In the genomic region with DNA sequence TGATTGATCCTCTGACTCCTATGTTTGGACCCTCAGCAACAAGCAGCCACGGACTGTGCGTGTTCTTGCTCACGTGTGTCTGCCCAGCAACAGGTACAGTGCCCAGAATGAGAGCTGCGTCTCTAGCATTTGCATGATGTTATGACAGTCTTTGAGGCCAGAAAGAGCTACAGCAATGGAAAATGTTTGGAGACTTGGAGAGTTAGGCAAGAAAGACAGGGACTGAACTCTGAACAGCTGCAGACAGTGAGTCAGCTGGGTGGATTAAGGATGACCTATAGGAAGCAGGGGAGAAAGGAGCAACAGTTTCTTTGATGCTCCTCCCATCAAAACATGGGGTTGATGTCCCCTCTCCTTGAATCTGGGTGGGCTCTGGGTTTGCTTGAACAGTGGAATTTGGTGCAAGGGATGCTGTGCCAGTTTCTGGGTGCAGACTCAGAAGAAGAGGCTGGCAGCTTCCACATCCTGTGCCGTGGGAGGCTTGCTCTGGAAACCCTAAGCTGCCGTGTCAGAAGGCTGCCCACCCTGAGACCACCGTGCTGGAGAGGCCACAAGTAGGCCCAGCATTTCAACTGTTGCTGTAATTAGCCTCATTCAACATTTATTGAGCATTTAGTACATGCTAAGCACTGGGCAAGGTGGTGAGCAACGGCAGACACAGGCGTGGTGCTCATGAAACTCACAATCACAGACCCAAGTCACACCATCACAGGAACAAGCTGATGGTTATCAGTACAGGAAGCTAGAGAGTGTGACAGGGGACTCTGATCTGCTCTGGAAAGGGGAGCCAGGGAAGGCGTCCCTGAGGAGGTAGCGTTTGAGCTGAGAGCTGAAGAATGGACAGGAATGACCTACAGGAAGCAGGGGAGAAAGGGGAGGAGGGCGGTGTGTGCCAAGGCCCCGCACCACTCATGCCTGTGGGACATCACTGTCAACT, we compare ENCODE assay signal across 14 cellular contexts. TPM values are rescaled to one million over a fixed set of nuclear protein-coding genes. Genes with fewer than 3 reads are reported as not detected.
A peak's percentile ranks its signal among the peaks of the same experiment; 100 is the strongest.
DNase-seq lines count a peak whose midpoint lies in the region; ATAC-seq, FAIRE-seq and TF ChIP-seq lines count a peak whose summit lies in the region.
"Had no signal": no experiment of that assay in that cellular context is flagged by ENCODE, and none has a peak within 500 bp of the region (broad histone marks: within the 10 kb centered on the region; RNA-seq: fewer than 3 reads in every experiment).

No MANE protein-coding gene starts in this region.

- H4K8ac ChIP-seq in IMR-90 (ENCODE audit: low read depth in 2 of 2, low read length in 2 of 2): peak overlapping the region in 1 of 2 experiments; percentile 6; a peak in 1 of 4 replicates

- peak; percentile 83 for DNase-seq in IMR-90
- peak; percentile 31 for DNase-seq in bronchial epithelial cell (ENCODE audit: low read depth)
- DNase-seq in naive thymus-derived CD4-positive, alpha-beta T cell: peak in 6 of 9 donors; percentile 15 to 49 (median 37)
- DNase-seq in endothelial cell (ENCODE audit: low spot score): no peak
- DNase-seq in stimulated activated CD4-positive, alpha-beta T cell treated with anti-CD3 and anti-CD28 coated beads, Interleukin-4, amount 100 ng/mL, for 1 hour: no peak
- no peak for DNase-seq in NCI-H2227 treated with DMSO at 0.1 percent for 48 hours (lab: John Stamatoyannopoulos, UW)
- DNase-seq: left cardiac atrium, NCI-H524 treated with DMSO at 0.1 percent for 48 hours, SHP77 treated with DMSO at 0.1 percent for 48 hours had no signal

- no peak for FAIRE-seq in bronchial epithelial cell (lab: Jason Lieb, UNC)
- FAIRE-seq: pancreas had no signal

- H3K9me1 ChIP-seq in IMR-90 (ENCODE audit: insufficient read depth, low read length): peaks cover 12% of the 10 kb centered on the region; the same call in 1 of the 2 replicates

- H3K4me3 Mint-ChIP-seq in naive thymus-derived CD4-positive, alpha-beta T cell: peak overlapping the region; percentile 26 to 75 (median 52)
- H3K4me3 Mint-ChIP-seq in endothelial cell (ENCODE audit: unreplicated experiment): no peak overlapping the region

- no peak overlapping the region for H3K56ac ChIP-seq in IMR-90 (ENCODE audit: extremely low read depth, insufficient read depth, low read length)

- peaks cover 22 to 34% (median 31%) of the 10 kb centered on the region in 10 experiments for H3K4me1 ChIP-seq in BLaER1 treated with 17β-estradiol and CSF1 and Interleukin-3, amounts not matched to agents 10 nM and 100 nM
- H3K4me1 ChIP-seq in IMR-90 (ENCODE audit: control insufficient read depth, insufficient read depth, low read length): peaks cover 19% of the 10 kb centered on the region
- peaks cover 14 to 17% of the 10 kb centered on the region in 2 donors for H3K4me1 ChIP-seq in naive thymus-derived CD4-positive, alpha-beta T cell (ENCODE audit: control insufficient read depth in 2 of 2, insufficient read depth in 2 of 2, low read length in 2 of 2)
- H3K4me1 ChIP-seq: pancreas had no signal

- WGBS in IMR-90 (ENCODE audit: extremely low coverage in 2 of 2, insufficient read length in 1 of 2), 2 experiments: 80% methylated on average over 2 of the region's 13 CpGs; no CpG with 5 or more reads in 1 of the 2 experiments

- no peak overlapping the region; the same call in 1 of the 2 replicates for H3K23ac ChIP-seq in IMR-90 (ENCODE audit: low read depth, low read length)

- TF ChIP-seq CTCF in IMR-90 (conservative IDR thresholded peaks at IDR 0.05; ENCODE audit: low read depth, low read length) (no peak), bronchial epithelial cell (IDR thresholded peaks at IDR 0.05; ENCODE audit: insufficient read depth, low read length, severe bottlenecking) (no peak), endothelial cell (IDR thresholded peaks at IDR 0.05; ENCODE audit: unreplicated experiment) (no peak)

- no peak for TF ChIP-seq POLR2A in IMR-90 (IDR thresholded peaks at IDR 0.05; ENCODE audit: low read depth, low read length)

- H3K27ac ChIP-seq in BLaER1 treated with 17β-estradiol and CSF1 and Interleukin-3, amounts not matched to agents 10 nM and 100 nM: no peak overlapping the region
- no peak overlapping the region for H3K27ac ChIP-seq in IMR-90 (ENCODE audit: insufficient read depth, low read length)
- no peak overlapping the region for H3K27ac ChIP-seq in naive thymus-derived CD4-positive, alpha-beta T cell (ENCODE audit: low read depth, low read length)
- H3K27ac ChIP-seq: pancreas, thoracic aorta had no signal

- no peaks in the 10 kb centered on the region for H3K79me1 ChIP-seq in IMR-90 (ENCODE audit: low read depth in 1 of 2, low read length in 2 of 2)

- no peak overlapping the region for H3K4me3 ChIP-seq in BLaER1 treated with 17β-estradiol and CSF1 and Interleukin-3, amounts not matched to agents 10 nM and 100 nM
- H3K4me3 ChIP-seq in IMR-90 (ENCODE audit: insufficient read depth, low read depth, low read length): no peak overlapping the region
- H3K4me3 ChIP-seq in bronchial epithelial cell (ENCODE audit: low read depth, low read length): no peak overlapping the region
- peak overlapping the region; percentile 7 for H3K4me3 ChIP-seq in naive thymus-derived CD4-positive, alpha-beta T cell (ENCODE audit: low read length)
- H3K4me3 ChIP-seq: pancreas, thoracic aorta had no signal

- intact Hi-C loops in IMR-90 (cut with micrococcal nuclease): no loop called here
- intact Hi-C loops in naive thymus-derived CD4-positive, alpha-beta T cell (cut with micrococcal nuclease): no loop called here

- peak overlapping the region; percentile 58 for H3K4ac ChIP-seq in IMR-90 (ENCODE audit: low read depth, low read length)

- H3K27me3 ChIP-seq in BLaER1 treated with 17β-estradiol and CSF1 and Interleukin-3, amounts not matched to agents 10 nM and 100 nM: no peaks in the 10 kb centered on the region
- no peaks in the 10 kb centered on the region for H3K27me3 ChIP-seq in IMR-90 (ENCODE audit: control insufficient read depth, insufficient read depth, low read length)
- H3K27me3 ChIP-seq in bronchial epithelial cell (ENCODE audit: control insufficient read depth, insufficient read depth, low read length): peaks cover 5% of the 10 kb centered on the region
- H3K27me3 ChIP-seq in naive thymus-derived CD4-positive, alpha-beta T cell (ENCODE audit: control insufficient read depth in 2 of 2, insufficient read depth in 2 of 2, low read length in 2 of 2): no peaks in the 10 kb centered on the region
- H3K27me3 ChIP-seq: pancreas had no signal

- no TSS peak for BruUV-seq in IMR-90 (replicated peaks; lab: Mats Ljungman, UMichigan)

- H4K20me1 ChIP-seq in BLaER1 treated with 17β-estradiol and CSF1 and Interleukin-3, amounts not matched to agents 10 nM and 100 nM: no peaks in the 10 kb centered on the region
- H4K20me1 ChIP-seq in IMR-90 (ENCODE audit: insufficient read depth, low read length): no peaks in the 10 kb centered on the region

- H3K27ac Mint-ChIP-seq in naive thymus-derived CD4-positive, alpha-beta T cell: peak overlapping the region in 6 of 9 donors; percentile 7 to 67 (median 60)
- no peak overlapping the region for H3K27ac Mint-ChIP-seq in endothelial cell (ENCODE audit: unreplicated experiment)

- H2BK20ac ChIP-seq in IMR-90 (ENCODE audit: low read depth, low read length): peak overlapping the region; percentile 65; the same call in 1 of the 2 replicates

- H3K9me3 Mint-ChIP-seq in naive thymus-derived CD4-positive, alpha-beta T cell: peaks cover 0 to 10% (median 0%) of the 10 kb centered on the region in 11 donors
- H3K9me3 Mint-ChIP-seq in endothelial cell (ENCODE audit: unreplicated experiment): no peaks in the 10 kb centered on the region

- no peak for TF ChIP-seq RAD21 in IMR-90 (IDR thresholded peaks at IDR 0.05; ENCODE audit: low read length)

- H2AK5ac ChIP-seq in IMR-90 (ENCODE audit: low read depth, low read length): peak overlapping the region; percentile 65; the same call in 1 of the 2 replicates

- H3K14ac ChIP-seq in IMR-90 (replicated peaks; ENCODE audit: low read depth, low read length): peak overlapping the region; percentile 60; the same call in 1 of the 2 replicates

- in situ Hi-C loops in IMR-90 (cut with MboI; ENCODE audit: low sequenced_read_pairs): no loop called here

- peaks cover 0 to 35% (median 0%) of the 10 kb centered on the region in 5 donors for H3K27me3 Mint-ChIP-seq in naive thymus-derived CD4-positive, alpha-beta T cell
- peaks cover 2% of the 10 kb centered on the region for H3K27me3 Mint-ChIP-seq in endothelial cell (ENCODE audit: unreplicated experiment)

- peak overlapping the region; percentile 10 for H3K18ac ChIP-seq in IMR-90 (ENCODE audit: low read depth, low read length)

- no peak overlapping the region for H4K91ac ChIP-seq in IMR-90 (ENCODE audit: insufficient read depth, low read depth, low read length)

- POLR2A ChIA-PET in IMR-90 (lab: Charles Lee; ENCODE audit: unreplicated experiment): no interaction called here
- POLR2A ChIA-PET in naive thymus-derived CD4-positive, alpha-beta T cell (lab: Charles Lee): interaction anchor here (0.6 kb wide), 1 partner anchor 43 kb away, joined by 3 read pairs; no protein-coding TSS in a partner anchor

- H2AK9ac ChIP-seq in IMR-90 (replicated peaks; ENCODE audit: low read depth, low read length, poor library complexity): peak overlapping the region; percentile 15

- peak overlapping the region; percentile 35 for H2BK5ac ChIP-seq in IMR-90 (ENCODE audit: low read depth, low read length, poor library complexity, severe bottlenecking)

- peak overlapping the region; percentile 44 for H2AFZ ChIP-seq in IMR-90 (replicated peaks; ENCODE audit: low read length, poor library complexity)

- peak overlapping the region; percentile 35; the same call in 1 of the 3 replicates for H2BK15ac ChIP-seq in IMR-90 (ENCODE audit: low read depth, low read length)

- dilution Hi-C loops in IMR-90 (cut with HindIII; ENCODE audit: low sequenced_read_pairs, unreplicated experiment): no loop called here

- CTCF ChIA-PET in IMR-90 (lab: Yijun Ruan, JAX): interaction anchor here (0.7 to 1.2 kb wide), 3 partner anchors 22 to 147 kb away, joined by 3 read pairs; no protein-coding TSS in a partner anchor
- CTCF ChIA-PET in naive thymus-derived CD4-positive, alpha-beta T cell (lab: Charles Lee): interaction anchor here (1.0 to 1.1 kb wide), 3 partner anchors 15 to 171 kb away, joined by 3 to 4 read pairs (median 3); no protein-coding TSS in a partner anchor

- no peak overlapping the region for H4K5ac ChIP-seq in IMR-90 (ENCODE audit: low read depth, low read length)

- H2BK120ac ChIP-seq in IMR-90 (ENCODE audit: low read depth, low read length): peak overlapping the region; percentile 32; the same call in 1 of the 2 replicates

- peaks cover 23 to 61% (median 34%) of the 10 kb centered on the region in 7 donors for H3K4me1 Mint-ChIP-seq in naive thymus-derived CD4-positive, alpha-beta T cell
- H3K4me1 Mint-ChIP-seq in endothelial cell (ENCODE audit: unreplicated experiment): peaks cover 25% of the 10 kb centered on the region

- peaks cover 11 to 42% (median 13%) of the 10 kb centered on the region in 5 donors for H3K36me3 Mint-ChIP-seq in naive thymus-derived CD4-positive, alpha-beta T cell
- H3K36me3 Mint-ChIP-seq in endothelial cell (ENCODE audit: low read depth, unreplicated experiment): peaks cover 7% of the 10 kb centered on the region

- peak overlapping the region in 6 of 11 experiments; percentile 19 to 73 (median 68); a peak in 3 of 22 replicates for H3K4me2 ChIP-seq in BLaER1 treated with 17β-estradiol and CSF1 and Interleukin-3, amounts not matched to agents 10 nM and 100 nM
- H3K4me2 ChIP-seq in IMR-90 (ENCODE audit: low read depth, low read length): peak overlapping the region; percentile 21; the same call in 1 of the 2 replicates

- peak; percentile 92 for ATAC-seq in IMR-90 (ENCODE audit: low read depth)
- ATAC-seq in naive thymus-derived CD4-positive, alpha-beta T cell: peak; percentile 78
- ATAC-seq in GM18867 (IDR thresholded peaks at IDR 0.05; ENCODE audit: unreplicated experiment): no peak

- H3K36me3 ChIP-seq in BLaER1 treated with 17β-estradiol and CSF1 and Interleukin-3, amounts not matched to agents 10 nM and 100 nM: no peaks in the 10 kb centered on the region
- no peaks in the 10 kb centered on the region for H3K36me3 ChIP-seq in IMR-90 (ENCODE audit: control insufficient read depth, insufficient read depth, low read length)
- no peaks in the 10 kb centered on the region for H3K36me3 ChIP-seq in bronchial epithelial cell (ENCODE audit: control insufficient read depth, insufficient read depth, low read length)
- no peaks in the 10 kb centered on the region for H3K36me3 ChIP-seq in naive thymus-derived CD4-positive, alpha-beta T cell (ENCODE audit: control insufficient read depth in 2 of 3, insufficient read depth in 3 of 3, low read length in 3 of 3)
- H3K36me3 ChIP-seq: pancreas, thoracic aorta had no signal

- peaks cover 0 to 31% (median 6%) of the 10 kb centered on the region in 11 experiments; a peak in 10 of 22 replicates for H3K9me3 ChIP-seq in BLaER1 treated with 17β-estradiol and CSF1 and Interleukin-3, amounts not matched to agents 10 nM and 100 nM (replicated peaks in 1 of 11)
- no peaks in the 10 kb centered on the region for H3K9me3 ChIP-seq in IMR-90 (ENCODE audit: control insufficient read depth, insufficient read depth, low read length)
- no peaks in the 10 kb centered on the region for H3K9me3 ChIP-seq in naive thymus-derived CD4-positive, alpha-beta T cell (ENCODE audit: control insufficient read depth in 2 of 3, low read length in 3 of 3)
- H3K9me3 ChIP-seq: pancreas, thoracic aorta had no signal

- H3K9ac ChIP-seq in BLaER1 treated with 17β-estradiol and CSF1 and Interleukin-3, amounts not matched to agents 10 nM and 100 nM: no peak overlapping the region
- no peak overlapping the region for H3K9ac ChIP-seq in IMR-90 (ENCODE audit: low read depth, low read length)

RNA-seq across cellular contexts. Expression of gene CCR9, which starts 21.7 kb away (rescaled TPM):
- total RNA-seq in IMR-90 (2012; rRNA removed) (not detected in 2 replicates), bronchial epithelial cell (not detected in 2 replicates), endothelial cell (ENCODE audit: unreplicated experiment) (not detected)
- not detected in 2 replicates for polyA plus RNA-seq in IMR-90 (2012; rRNA removed)
- not detected in 2 replicates for polyA plus RNA-seq in IMR-90 (2012; cell fraction: cytosol; rRNA removed)
- polyA plus RNA-seq in IMR-90 (2012; cell fraction: nucleus; rRNA removed; ENCODE audit: low replicate concordance): not detected in 2 replicates
- under 1 TPM in 4 of 5 experiments, not detected in 1; 0.40 to 0.66 (median 0.56) TPM for total RNA-seq in naive thymus-derived CD4-positive, alpha-beta T cell
- polyA plus RNA-seq in naive thymus-derived CD4-positive, alpha-beta T cell: under 1 TPM; 0.31 to 0.45 TPM
- total RNA-seq: left cardiac atrium, thoracic aorta had no signal
- polyA plus RNA-seq: esophagus, pancreas had no signal

RNA-seq across cellular contexts. Expression of gene CXCR6, which starts 35.2 kb away (rescaled TPM):
- under 0.01 TPM in 1 of 2 replicates, not detected in the other for total RNA-seq in IMR-90 (2012; rRNA removed)
- polyA plus RNA-seq in IMR-90 (2012; rRNA removed): not detected in 2 replicates
- polyA plus RNA-seq in IMR-90 (2012; cell fraction: cytosol; rRNA removed): not detected in 2 replicates
- not detected in 2 replicates for polyA plus RNA-seq in IMR-90 (2012; cell fraction: nucleus; rRNA removed; ENCODE audit: low replicate concordance)
- not detected in 2 replicates for total RNA-seq in bronchial epithelial cell
- 10 to 100 TPM in 1 of 5 experiments, 1 to 10 TPM in 1, under 1 TPM in 2, not detected in 1; 0.19 to 33.7 (median 0.75) TPM for total RNA-seq in naive thymus-derived CD4-positive, alpha-beta T cell
- polyA plus RNA-seq in naive thymus-derived CD4-positive, alpha-beta T cell: under 1 TPM; 0.12 to 0.18 TPM
- total RNA-seq in endothelial cell (ENCODE audit: unreplicated experiment): not detected

Comparison
In these comparisons a context has a peak if more than half of its experiments do, and no peak if none do; other contexts are left out.
1. DNase-seq: peak in IMR-90 (single experiment), bronchial epithelial cell (single experiment) and naive thymus-derived CD4-positive, alpha-beta T cell (6 of 9); none in endothelial cell (single experiment), stimulated activated CD4-positive, alpha-beta T cell treated with anti-CD3 and anti-CD28 coated beads, Interleukin-4, amount 100 ng/mL, for 1 hour (single experiment) and NCI-H2227 treated with DMSO at 0.1 percent for 48 hours (single experiment).